ENCODE assay signal across 10 cellular contexts in the genomic region with DNA sequence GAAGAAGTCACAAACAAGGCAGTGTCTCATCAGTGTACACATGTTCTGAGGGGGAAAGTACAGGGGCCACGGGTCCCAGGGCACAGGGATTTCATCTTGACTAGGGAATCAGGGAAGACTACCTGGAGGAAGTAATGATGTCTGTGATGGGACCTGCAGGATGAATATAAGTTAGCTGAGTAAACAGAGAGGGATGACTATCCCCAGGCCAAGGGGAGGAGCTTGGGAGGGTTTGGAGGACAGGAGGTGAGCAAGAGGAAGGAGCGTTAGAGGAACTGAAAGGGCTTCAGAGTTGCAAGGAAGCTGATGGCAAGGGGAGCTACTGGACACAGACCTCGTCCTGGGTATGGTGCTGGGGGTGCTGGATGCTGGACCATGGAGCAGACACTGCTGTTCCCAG.
DNase-seq lines count a peak whose midpoint lies in the region; ATAC-seq and TF ChIP-seq lines count a peak whose summit lies in the region.
"Had no signal": no experiment of that assay in that cellular context is flagged by ENCODE, and none has a peak within 500 bp of the region (broad histone marks: within the 10 kb centered on the region; RNA-seq: fewer than 3 reads in every experiment).

No MANE protein-coding gene starts in this region.

- DNase-seq in MV-4-11 (lab: John Stamatoyannopoulos, UW) (peak; percentile 89), astrocyte of the spinal cord (ENCODE audit: low read depth, low spot score) (peak; percentile 44), middle frontal gyrus (ENCODE audit: extremely low spot score, low spot score) (no peak)
- no peak for DNase-seq in stimulated activated CD4-positive, alpha-beta T cell treated with anti-CD3 and anti-CD28 coated beads, Interleukin-2, amount 100 ng/mL, for 24 hours
- DNase-seq: activated T-cell treated with anti-CD3 and anti-CD28 coated beads, Interleukin-2, amount 50 U/mL, for 4 hours; NCI-H1694 treated with DMSO at 0.1 percent for 48 hours had no signal

- H3K9me3 ChIP-seq in neutrophil: no peaks in the 10 kb centered on the region

- peaks cover 7% of the 10 kb centered on the region for H3K36me3 ChIP-seq in neutrophil

- no peak for TF ChIP-seq CTCF in astrocyte of the spinal cord (IDR thresholded peaks at IDR 0.05; ENCODE audit: low read depth, low read length)
- TF ChIP-seq CTCF in neutrophil (IDR thresholded peaks at IDR 0.05): no peak

- ATAC-seq in GM21360 (IDR thresholded peaks at IDR 0.05; ENCODE audit: unreplicated experiment) (peak; percentile 49), HG03565 (IDR thresholded peaks at IDR 0.05; ENCODE audit: unreplicated experiment) (no peak)
- ATAC-seq: activated T-cell treated with anti-CD3 and anti-CD28 coated beads, Interleukin-2, amount 50 U/mL, for 4 hours had no signal

- in situ Hi-C loops in astrocyte of the spinal cord (cut with HindIII; ENCODE audit: low sequenced_read_pairs): no loop called here

- no peaks in the 10 kb centered on the region for H3K27me3 ChIP-seq in neutrophil

- peak overlapping the region; percentile 46 for H3K27ac ChIP-seq in neutrophil

- no peak overlapping the region for H3K4me3 ChIP-seq in astrocyte of the spinal cord (ENCODE audit: low read depth, low read length)
- no peak overlapping the region for H3K4me3 ChIP-seq in neutrophil (ENCODE audit: low read depth in 1 of 2, low read length in 1 of 2)
- H3K4me3 ChIP-seq: SK-N-MC had no signal

- peaks cover 12 to 26% of the 10 kb centered on the region in 2 experiments for H3K4me1 ChIP-seq in neutrophil (ENCODE audit: control insufficient read depth in 1 of 2, insufficient read depth in 1 of 2, low read depth in 1 of 2, low read length in 1 of 2)

Comparison
In these comparisons a context has a peak if more than half of its experiments do, and no peak if none do; other contexts are left out.
1. DNase-seq: peak in MV-4-11 (single experiment) and astrocyte of the spinal cord (single experiment); none in middle frontal gyrus (single experiment) and stimulated activated CD4-positive, alpha-beta T cell treated with anti-CD3 and anti-CD28 coated beads, Interleukin-2, amount 100 ng/mL, for 24 hours (0 of 2).